9 cellular contexts compared by ENCODE assay signal in the genomic region with DNA sequence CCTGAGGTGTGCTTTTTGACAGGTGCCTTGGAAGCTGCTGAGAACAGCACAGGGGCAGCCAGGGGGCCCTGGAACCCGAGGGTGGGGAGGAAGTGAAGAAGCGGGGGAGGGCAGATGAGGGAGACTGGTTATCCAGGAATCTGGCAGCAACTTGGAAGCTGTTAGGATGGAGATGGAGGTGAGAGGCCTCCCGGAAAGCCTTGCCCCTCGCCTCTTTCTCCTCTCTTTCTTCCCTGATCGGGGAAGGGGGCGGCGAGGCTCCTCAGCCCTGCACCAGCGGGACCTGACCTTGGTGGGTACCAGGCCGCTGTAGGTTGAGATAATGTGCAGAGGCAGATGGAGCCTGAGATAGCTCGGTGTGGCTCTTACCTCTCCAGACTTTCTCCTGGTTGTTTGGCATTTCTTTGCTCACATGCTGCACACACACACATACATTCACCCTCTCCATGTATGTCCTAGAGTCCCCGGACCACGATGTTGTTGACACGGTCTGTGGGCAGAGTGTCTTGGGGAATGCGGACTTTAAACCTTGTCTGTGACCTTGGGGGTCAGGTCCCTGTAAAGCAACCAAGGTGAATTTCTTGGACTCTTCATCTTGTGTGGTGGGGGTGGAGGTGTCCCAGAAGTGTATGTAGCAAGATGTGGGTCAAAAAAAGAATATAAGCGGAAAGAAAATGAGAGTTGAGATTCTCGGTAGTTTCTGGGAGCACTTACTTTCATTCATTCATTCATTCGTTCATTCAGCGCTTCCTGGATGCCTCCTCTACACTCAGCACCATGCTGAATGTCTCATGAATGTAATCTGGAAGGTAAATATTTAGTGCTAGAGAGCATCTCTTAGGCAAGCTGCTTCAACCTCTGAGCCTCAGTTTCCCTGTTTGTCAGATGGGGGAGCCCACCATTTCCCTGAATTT. TPM values are rescaled to one million over a fixed set of nuclear protein-coding genes. Genes with fewer than 3 reads are reported as not detected.
DNase-seq lines count a peak whose midpoint lies in the region; ATAC-seq and TF ChIP-seq lines count a peak whose summit lies in the region.
"Had no signal": no experiment of that assay in that cellular context is flagged by ENCODE, and none has a peak within 500 bp of the region (broad histone marks: within the 10 kb centered on the region; RNA-seq: fewer than 3 reads in every experiment).

No MANE protein-coding gene starts in this region.

- no peak overlapping the region for H3K27ac Mint-ChIP-seq in memory B cell

- peak overlapping the region; percentile 86 to 88 for H3K27ac ChIP-seq in breast epithelium

- no peak for DNase-seq in AG04449 (ENCODE audit: low read depth, low spot score)
- peak; percentile 28 for DNase-seq in HT-29 (ENCODE audit: low spot score)
- no peak for DNase-seq in breast epithelium (ENCODE audit: low spot score in 2 of 2)
- no peak for DNase-seq in memory B cell (ENCODE audit: low spot score in 2 of 2)
- no peak for DNase-seq in stimulated activated CD4-positive, alpha-beta T cell treated with anti-CD3 and anti-CD28 coated beads, Interleukin-4, amount 100 ng/mL, for 4 hours
- DNase-seq: T-helper 2 cell had no signal

- peaks cover 0 to 17% of the 10 kb centered on the region in 2 donors for H3K4me1 ChIP-seq in breast epithelium

- TF ChIP-seq CTCF in AG04449 (IDR thresholded peaks at IDR 0.05; ENCODE audit: insufficient read depth, low read length, missing control alignments), result no peak
- TF ChIP-seq CTCF in breast epithelium (IDR thresholded peaks at IDR 0.05), result no peak

- POLR2A ChIA-PET in AG04449 (lab: Yijun Ruan, JAX), result interaction anchor here (1.2 kb wide), 1 partner anchor 74 kb away, joined by 4 read pairs; no protein-coding TSS in a partner anchor

- no peaks in the 10 kb centered on the region for H3K27me3 ChIP-seq in breast epithelium

- H3K9me3 Mint-ChIP-seq in memory B cell, result no peaks in the 10 kb centered on the region

- H3K36me3 Mint-ChIP-seq in memory B cell, result no peaks in the 10 kb centered on the region

- CTCF ChIA-PET in AG04449 (lab: Yijun Ruan, JAX), result interaction anchor here (0.9 to 7.5 kb wide), 9 partner anchors 11 to 193 kb away, joined by 3 to 87 read pairs (median 5); a partner anchor contains a TSS

- H3K9me3 ChIP-seq in breast epithelium, result no peaks in the 10 kb centered on the region

- H3K4me3 ChIP-seq in AG04449 (ENCODE audit: low read depth, low read length) (peak overlapping the region; percentile 29), breast epithelium (peak overlapping the region in 2 of 3 donors; percentile 75 to 81)

- peaks cover 9% of the 10 kb centered on the region for H3K4me1 Mint-ChIP-seq in memory B cell

- ATAC-seq in memory B cell (ENCODE audit: low read depth), result no peak
- no peak for ATAC-seq in GM19397 (IDR thresholded peaks at IDR 0.05; ENCODE audit: unreplicated experiment)
- no peak for ATAC-seq in esophagus mucosa
- no peak for ATAC-seq in GM21447 (IDR thresholded peaks at IDR 0.05; ENCODE audit: unreplicated experiment)

- intact Hi-C loops in breast epithelium (cut with DNase I; ENCODE audit: low total_unique reads), result loop anchor here (10.0 kb wide), 1 partner anchor 62 kb away; no protein-coding TSS in a partner anchor

- no peaks in the 10 kb centered on the region for H3K36me3 ChIP-seq in breast epithelium

- peak overlapping the region; percentile 52 for H3K4me3 Mint-ChIP-seq in memory B cell

- TF ChIP-seq POLR2A in breast epithelium (IDR thresholded peaks at IDR 0.05), result no peak

- peaks cover 10% of the 10 kb centered on the region for H3K27me3 Mint-ChIP-seq in memory B cell

RNA-seq across cellular contexts. Expression of a gene that starts 1.6 kb away (rescaled TPM):
- 66.0 and 70.1 TPM in 2 replicates for total RNA-seq in HT-29 (2014; rRNA removed; shearing (Covaris generic))
- total RNA-seq in breast epithelium (10 to 100 TPM in 2 of 3 donors, under 1 TPM in 1; 0.96 to 59.9 (median 59.6) TPM), esophagus mucosa (18.5 TPM)
